Comparison of ENCODE assay signal across 23 cellular contexts in the genomic region with DNA sequence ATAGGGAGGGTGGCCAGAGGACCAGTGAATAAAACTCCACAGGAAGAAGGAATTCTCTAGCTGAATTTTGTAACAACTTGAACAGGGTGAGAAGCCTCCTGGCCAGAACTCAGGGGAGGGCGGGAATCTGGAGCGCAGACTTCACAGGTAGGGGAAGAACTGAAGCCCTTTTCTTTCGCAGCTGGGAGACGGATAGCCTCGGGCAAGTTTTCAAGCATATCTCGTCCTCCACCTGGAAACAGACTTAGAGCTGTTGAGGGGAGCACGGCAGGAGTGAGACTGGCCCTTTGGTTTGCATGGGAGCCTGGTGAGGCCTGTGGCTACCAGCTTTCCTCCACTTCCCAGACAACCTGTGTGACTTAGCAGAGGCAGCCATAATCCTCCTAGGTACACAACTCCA. TPM values are rescaled to one million over a fixed set of nuclear protein-coding genes. Genes with fewer than 3 reads are reported as not detected.
DNase-seq lines count a peak whose midpoint lies in the region; ATAC-seq, FAIRE-seq and TF ChIP-seq lines count a peak whose summit lies in the region.
"Had no signal": no experiment of that assay in that cellular context is flagged by ENCODE, and none has a peak within 500 bp of the region (broad histone marks: within the 10 kb centered on the region; RNA-seq: fewer than 3 reads in every experiment).

No MANE protein-coding gene starts in this region.

- no peak overlapping the region for H3K4ac ChIP-seq in mesendoderm (ENCODE audit: low read depth, low read length)

- H3K4me3 Mint-ChIP-seq in WTC11 (no peak overlapping the region), nephron progenitor cell (no peak overlapping the region)
- H3K4me3 Mint-ChIP-seq in stimulated activated memory B cell treated with anti-CD40 and anti-IgM and Interleukin-4, amounts not matched to agents 10 μg/mL and 1 μg/mL and 100 μg/mL, for 72 hours, result no peak overlapping the region
- H3K4me3 Mint-ChIP-seq: CD8-positive, alpha-beta T cell had no signal

- no peak overlapping the region for H3K27ac ChIP-seq in HepG2 (ENCODE audit: extremely low read length, insufficient read depth, low read length)
- H3K27ac ChIP-seq in right lobe of liver, result no peak overlapping the region
- H3K27ac ChIP-seq in mesendoderm (ENCODE audit: low read depth, low read length), result no peak overlapping the region
- H3K27ac ChIP-seq: A549, PC-9, SJCRH30 had no signal

- no peak overlapping the region for H3K4me2 ChIP-seq in HepG2 (ENCODE audit: low read depth, low read length)
- no peak overlapping the region for H3K4me2 ChIP-seq in mesendoderm (ENCODE audit: low read length)
- H3K4me2 ChIP-seq: A549, PC-9 had no signal

- H3K9me3 Mint-ChIP-seq in WTC11 (peaks cover 41% of the 10 kb centered on the region), nephron progenitor cell (peaks cover 36% of the 10 kb centered on the region)
- peaks cover 10% of the 10 kb centered on the region for H3K9me3 Mint-ChIP-seq in stimulated activated memory B cell treated with anti-CD40 and anti-IgM and Interleukin-4, amounts not matched to agents 10 μg/mL and 1 μg/mL and 100 μg/mL, for 72 hours

- BruUV-seq in HepG2 (replicated peaks; lab: Mats Ljungman, UMichigan), result no TSS peak

- H3K36me3 Mint-ChIP-seq in WTC11 (peaks cover 76% of the 10 kb centered on the region), nephron progenitor cell (ENCODE audit: low read depth) (peaks cover 7% of the 10 kb centered on the region)
- peaks cover 9% of the 10 kb centered on the region for H3K36me3 Mint-ChIP-seq in stimulated activated memory B cell treated with anti-CD40 and anti-IgM and Interleukin-4, amounts not matched to agents 10 μg/mL and 1 μg/mL and 100 μg/mL, for 72 hours

- no peak overlapping the region for H3K18ac ChIP-seq in mesendoderm (ENCODE audit: low read length)

- TF ChIP-seq CTCF in HepG2 (CRISPR knock-in tag; IDR thresholded peaks at IDR 0.05) (no peak), right lobe of liver (IDR thresholded peaks at IDR 0.05) (no peak), WTC11 (IDR thresholded peaks at IDR 0.05) (no peak), nephron progenitor cell (IDR thresholded peaks at IDR 0.05) (no peak)

- H3K79me1 ChIP-seq in mesendoderm (ENCODE audit: low read length), result no peaks in the 10 kb centered on the region

- H3K27ac Mint-ChIP-seq in WTC11 (no peak overlapping the region), nephron progenitor cell (no peak overlapping the region)
- no peak overlapping the region for H3K27ac Mint-ChIP-seq in stimulated activated memory B cell treated with anti-CD40 and anti-IgM and Interleukin-4, amounts not matched to agents 10 μg/mL and 1 μg/mL and 100 μg/mL, for 72 hours
- H3K27ac Mint-ChIP-seq: CD8-positive, alpha-beta T cell had no signal

- ATAC-seq in HepG2 (peak; percentile 31; the same call in 1 of the 3 replicates), right lobe of liver (no peak), WTC11 (peak; percentile 36)
- ATAC-seq in stimulated activated memory B cell treated with anti-CD40 and anti-IgM and Interleukin-4, amounts not matched to agents 10 μg/mL and 1 μg/mL and 100 μg/mL, for 72 hours, result no peak
- ATAC-seq: A549, Right ventricle myocardium inferior, SK-N-SH treated with all-trans-retinoic acid at 6 μM for 48 hours had no signal

- DNase-seq in HepG2 (ENCODE audit: low spot score), result no peak
- no peak for DNase-seq in right lobe of liver
- no peak for DNase-seq in WTC11 (ENCODE audit: low spot score)
- peak; percentile 55 for DNase-seq in mesendoderm
- no peak for DNase-seq in effector CD8-positive, alpha-beta T cell (lab: John Stamatoyannopoulos, UW)
- no peak for DNase-seq in nephron progenitor cell
- DNase-seq: C1 segment of cervical spinal cord, DMS 273 treated with DMSO at 0.1 percent for 48 hours, DMS79 treated with DMSO at 0.1 percent for 48 hours, MG63, NCI-H2029, NCI-H446, NCI-H524 treated with DMSO at 0.1 percent for 48 hours, NCI-H774, PC-9 had no signal

- TF ChIP-seq POLR2A in HepG2 (IDR thresholded peaks at IDR 0.05; ENCODE audit: insufficient read depth in 1 of 2, low read depth in 2 of 2, low read length in 2 of 2) (no peak), right lobe of liver (IDR thresholded peaks at IDR 0.05) (no peak)

- H4K5ac ChIP-seq in mesendoderm (ENCODE audit: low read length), result no peak overlapping the region

- H2BK15ac ChIP-seq in mesendoderm (replicated peaks; ENCODE audit: low read depth), result no peak overlapping the region

- H2BK120ac ChIP-seq in mesendoderm (ENCODE audit: low read depth, low read length), result no peak overlapping the region

- H3K4me1 ChIP-seq in HepG2 (ENCODE audit: insufficient read depth, low read length) (no peaks in the 10 kb centered on the region), right lobe of liver (no peaks in the 10 kb centered on the region), mesendoderm (ENCODE audit: control insufficient read depth, low read depth, low read length) (no peaks in the 10 kb centered on the region)
- H3K4me1 ChIP-seq: A549, SJCRH30 had no signal

- H3K4me1 Mint-ChIP-seq in WTC11 (peaks cover 36% of the 10 kb centered on the region), nephron progenitor cell (no peaks in the 10 kb centered on the region)
- H3K4me1 Mint-ChIP-seq in stimulated activated memory B cell treated with anti-CD40 and anti-IgM and Interleukin-4, amounts not matched to agents 10 μg/mL and 1 μg/mL and 100 μg/mL, for 72 hours, result peaks cover 12% of the 10 kb centered on the region

- no peak overlapping the region for H2BK5ac ChIP-seq in mesendoderm (ENCODE audit: low read length)

- H3K27me3 Mint-ChIP-seq in WTC11 (ENCODE audit: low read depth) (no peaks in the 10 kb centered on the region), nephron progenitor cell (ENCODE audit: low read depth, poor library complexity) (no peaks in the 10 kb centered on the region)
- H3K27me3 Mint-ChIP-seq in stimulated activated memory B cell treated with anti-CD40 and anti-IgM and Interleukin-4, amounts not matched to agents 10 μg/mL and 1 μg/mL and 100 μg/mL, for 72 hours, result no peaks in the 10 kb centered on the region

- TF ChIP-seq EP300 in HepG2 (IDR thresholded peaks at IDR 0.05; ENCODE audit: low read depth in 2 of 2, low read length in 2 of 2) (no peak), HepG2 (CRISPR knock-in tag; IDR thresholded peaks at IDR 0.05; ENCODE audit: borderline replicate concordance) (no peak)

- no peaks in the 10 kb centered on the region for H3K79me2 ChIP-seq in HepG2 (ENCODE audit: insufficient read depth, low read length)
- no peaks in the 10 kb centered on the region for H3K79me2 ChIP-seq in mesendoderm (ENCODE audit: control insufficient read depth, insufficient read depth, low read length)

- H4K20me1 ChIP-seq in HepG2 (ENCODE audit: insufficient read depth, low read length), result no peaks in the 10 kb centered on the region

- no peak overlapping the region for H2AK5ac ChIP-seq in mesendoderm (ENCODE audit: low read length)

- WGBS in HepG2 (ENCODE audit: low lambda C conversion rate), result 84% methylated on average over 7 of the region's 7 CpGs
- WGBS in right lobe of liver (ENCODE audit: insufficient coverage, low coverage, low lambda C conversion rate, missing lambda C conversion rate), result 100% methylated on average over 1 of the region's 7 CpGs
- no CpG with 5 or more reads among the region's 7 CpGs for WGBS in mesendoderm (ENCODE audit: extremely low coverage, insufficient coverage, low lambda C conversion rate)

- CTCF ChIA-PET in HepG2 (lab: Yijun Ruan, JAX; ENCODE audit: low intra/inter-chr PET ratio, low total read pairs), result no interaction called here
- CTCF ChIA-PET in WTC11 (lab: Charles Lee), result interaction anchor here (0.9 to 4.9 kb wide), 15 partner anchors 10 to 301 kb away, joined by 3 to 55 read pairs (median 4); a partner anchor contains a TSS

- H3K9ac ChIP-seq in HepG2 (ENCODE audit: insufficient read depth, low read depth, low read length), result no peak overlapping the region
- H3K9ac ChIP-seq in mesendoderm (ENCODE audit: low read length), result no peak overlapping the region

- no peak overlapping the region for H3K4me3 ChIP-seq in HepG2 (replicated peaks in 1 of 3; ENCODE audit: insufficient read depth in 1 of 3, low read depth in 2 of 3, low read length in 3 of 3)
- no peak overlapping the region for H3K4me3 ChIP-seq in right lobe of liver
- H3K4me3 ChIP-seq in mesendoderm (ENCODE audit: low read length), result no peak overlapping the region
- H3K4me3 ChIP-seq: A549, MG63, PC-9, SJCRH30 had no signal

- H3K27me3 ChIP-seq in HepG2 (ENCODE audit: control insufficient read depth in 1 of 2, insufficient read depth in 2 of 2, low read length in 2 of 2), result no peaks in the 10 kb centered on the region; a peak in 1 of 5 replicates
- H3K27me3 ChIP-seq in right lobe of liver, result no peaks in the 10 kb centered on the region
- H3K27me3 ChIP-seq in mesendoderm (ENCODE audit: insufficient read depth, low read length, poor library complexity), result no peaks in the 10 kb centered on the region
- H3K27me3 ChIP-seq: MG63, SJCRH30 had no signal

- TF ChIP-seq RAD21 in HepG2 (CRISPR knock-in tag; IDR thresholded peaks at IDR 0.05), result no peak

- H3K23ac ChIP-seq in mesendoderm (ENCODE audit: low read length), result no peak overlapping the region

- no peak overlapping the region for H4K8ac ChIP-seq in mesendoderm (ENCODE audit: low read depth, low read length)

- no peak overlapping the region for H2AFZ ChIP-seq in HepG2 (ENCODE audit: low read length)
- H2AFZ ChIP-seq: PC-9 had no signal

- H3K9me3 ChIP-seq in HepG2 (ENCODE audit: low read length) (peaks cover 7% of the 10 kb centered on the region), right lobe of liver (no peaks in the 10 kb centered on the region)
- H3K9me3 ChIP-seq: A549, SJCRH30 had no signal

- POLR2A ChIA-PET in HepG2 (lab: Yijun Ruan, JAX) (interaction anchor here (1.6 kb wide), 1 partner anchor 323 kb away, joined by 3 read pairs; no protein-coding TSS in a partner anchor), WTC11 (lab: Charles Lee) (interaction anchor here (1.5 kb wide), 1 partner anchor 11 kb away, joined by 5 read pairs; a partner anchor contains a TSS)

- no peak overlapping the region for H3K56ac ChIP-seq in mesendoderm (ENCODE audit: low read length)

- intact Hi-C loops in HepG2 (cut with micrococcal nuclease; ENCODE audit: unreplicated experiment), result loop anchor here (5.0 kb wide), 1 partner anchor 303 kb away; no protein-coding TSS in a partner anchor
- intact Hi-C loops in right lobe of liver (cut with DNase I), result no loop called here

- in situ Hi-C loops in HepG2 (cut with HindIII; ENCODE audit: extremely low pct_ligation_motif_present, low pct_unique_long_range_greater_than_20kb), result no loop called here

- H3K36me3 ChIP-seq in HepG2 (replicated peaks in 1 of 2; ENCODE audit: control insufficient read depth in 1 of 2, insufficient read depth in 2 of 2, low read length in 2 of 2) (no peaks in the 10 kb centered on the region), right lobe of liver (no peaks in the 10 kb centered on the region), mesendoderm (ENCODE audit: control insufficient read depth, insufficient read depth, low read length) (no peaks in the 10 kb centered on the region)
- H3K36me3 ChIP-seq: MG63, SJCRH30 had no signal

- no peak for FAIRE-seq in HepG2 (lab: Jason Lieb, UNC)
- FAIRE-seq: A549 had no signal

RNA-seq across cellular contexts. Expression of a gene that starts 10.9 kb away (rescaled TPM):
- not detected in 2 replicates for total RNA-seq in HepG2 (2016; rRNA removed; fragmentation: Illumina TruSeq; extraction: Trizol)
- total RNA-seq in HepG2 (2016; cell fraction: cytosol; rRNA removed; fragmentation: Illumina TruSeq; extraction: Trizol; ENCODE audit: low read depth), result not detected in 2 replicates
- total RNA-seq in HepG2 (2016; cell fraction: insoluble cytoplasmic fraction; rRNA removed; fragmentation: Illumina TruSeq; extraction: Trizol), result not detected in 2 replicates
- total RNA-seq in HepG2 (2016; cell fraction: membrane; rRNA removed; fragmentation: Illumina TruSeq; extraction: Trizol), result not detected in 2 replicates
- total RNA-seq in HepG2 (2016; cell fraction: nucleus; rRNA removed; fragmentation: Illumina TruSeq; extraction: Trizol), result not detected in 2 replicates
- not detected in 2 replicates for polyA plus RNA-seq in HepG2 (2011; rRNA removed)
- polyA plus RNA-seq in HepG2 (2011; cell fraction: cytosol; rRNA removed), result not detected in 2 replicates
- not detected in 2 replicates for polyA plus RNA-seq in HepG2 (2011; cell fraction: nucleus; rRNA removed)
- polyA plus RNA-seq in HepG2 (2012), result not detected in 2 replicates
- not detected in 2 replicates for polyA plus RNA-seq in HepG2 (2016; cell fraction: cytosol; fragmentation: Illumina TruSeq; extraction: Trizol; ENCODE audit: low read depth)
- polyA plus RNA-seq in HepG2 (2016; cell fraction: insoluble cytoplasmic fraction; fragmentation: Illumina TruSeq; extraction: Trizol; ENCODE audit: low read depth), result not detected in 2 replicates
- polyA plus RNA-seq in HepG2 (2016; cell fraction: membrane; fragmentation: Illumina TruSeq; extraction: Trizol; ENCODE audit: low read depth), result not detected in 2 replicates
- not detected in 2 replicates for polyA plus RNA-seq in HepG2 (2016; cell fraction: nucleus; fragmentation: Illumina TruSeq; extraction: Trizol; ENCODE audit: insufficient read depth, low read depth)
- 9.3 TPM in 1 of 2 replicates, not detected in the other for polyA minus RNA-seq in HepG2 (2011; rRNA and poly(A)+ RNA removed; ENCODE audit: low replicate concordance)
- polyA minus RNA-seq in HepG2 (2011; cell fraction: cytosol; rRNA and poly(A)+ RNA removed), result not detected in 2 replicates
- not detected in 2 replicates for polyA minus RNA-seq in HepG2 (2011; cell fraction: nucleus; rRNA and poly(A)+ RNA removed)
- total RNA-seq in right lobe of liver, result 10 to 100 TPM in 1 of 6 experiments, 1 to 10 TPM in 5; 1.2 to 10.5 (median 2.9) TPM
- total RNA-seq in WTC11 (2021), result 78.3 to 79.5 TPM (median 79.0 TPM) in 3 replicates
- 82.8 TPM for polyA plus RNA-seq in mesendoderm (2013, experiment 1 of 2)
- polyA plus RNA-seq in mesendoderm (2013, experiment 2 of 2), result 80.8 TPM
- total RNA-seq: HT-29 had no signal

RNA-seq across cellular contexts. Expression of a gene that starts 47.1 kb away (rescaled TPM):
- total RNA-seq in HepG2 (2016; rRNA removed; fragmentation: Illumina TruSeq; extraction: Trizol), result not detected in 2 replicates
- not detected in 2 replicates for total RNA-seq in HepG2 (2016; cell fraction: cytosol; rRNA removed; fragmentation: Illumina TruSeq; extraction: Trizol; ENCODE audit: low read depth)
- total RNA-seq in HepG2 (2016; cell fraction: insoluble cytoplasmic fraction; rRNA removed; fragmentation: Illumina TruSeq; extraction: Trizol), result not detected in 2 replicates
- not detected in 2 replicates for total RNA-seq in HepG2 (2016; cell fraction: membrane; rRNA removed; fragmentation: Illumina TruSeq; extraction: Trizol)
- not detected in 2 replicates for total RNA-seq in HepG2 (2016; cell fraction: nucleus; rRNA removed; fragmentation: Illumina TruSeq; extraction: Trizol)
- not detected in 2 replicates for polyA plus RNA-seq in HepG2 (2011; rRNA removed)
- not detected in 2 replicates for polyA plus RNA-seq in HepG2 (2011; cell fraction: cytosol; rRNA removed)
- polyA plus RNA-seq in HepG2 (2011; cell fraction: nucleus; rRNA removed), result not detected in 2 replicates
- polyA plus RNA-seq in HepG2 (2012), result not detected in 2 replicates
- not detected in 2 replicates for polyA plus RNA-seq in HepG2 (2016; cell fraction: cytosol; fragmentation: Illumina TruSeq; extraction: Trizol; ENCODE audit: low read depth)
- polyA plus RNA-seq in HepG2 (2016; cell fraction: insoluble cytoplasmic fraction; fragmentation: Illumina TruSeq; extraction: Trizol; ENCODE audit: low read depth), result not detected in 2 replicates
- polyA plus RNA-seq in HepG2 (2016; cell fraction: membrane; fragmentation: Illumina TruSeq; extraction: Trizol; ENCODE audit: low read depth), result not detected in 2 replicates
- polyA plus RNA-seq in HepG2 (2016; cell fraction: nucleus; fragmentation: Illumina TruSeq; extraction: Trizol; ENCODE audit: insufficient read depth, low read depth), result not detected in 2 replicates
- polyA minus RNA-seq in HepG2 (2011; rRNA and poly(A)+ RNA removed; ENCODE audit: low replicate concordance), result not detected in 2 replicates
- polyA minus RNA-seq in HepG2 (2011; cell fraction: cytosol; rRNA and poly(A)+ RNA removed), result not detected in 2 replicates
- not detected in 2 replicates for polyA minus RNA-seq in HepG2 (2011; cell fraction: nucleus; rRNA and poly(A)+ RNA removed)
- total RNA-seq in right lobe of liver, result not detected
- 5.1 to 5.9 TPM (median 5.6 TPM) in 3 replicates for total RNA-seq in WTC11 (2021)
- 4.2 TPM for polyA plus RNA-seq in mesendoderm (2013, experiment 1 of 2)
- polyA plus RNA-seq in mesendoderm (2013, experiment 2 of 2), result 4.3 TPM
- total RNA-seq: CD8-positive, alpha-beta T cell; HT-29; PC-9; Right ventricle myocardium inferior; RPMI7951; SJCRH30 had no signal
- polyA plus RNA-seq: A549 had no signal

Comparison
In these comparisons a context has a peak if more than half of its experiments do, and no peak if none do; other contexts are left out.
1. ATAC-seq: peak in HepG2 (single experiment) and WTC11 (single experiment); none in right lobe of liver (0 of 4) and stimulated activated memory B cell treated with anti-CD40 and anti-IgM and Interleukin-4, amounts not matched to agents 10 μg/mL and 1 μg/mL and 100 μg/mL, for 72 hours (single experiment).